In genomic region chr19:47560999-47561398, GRCh38 we compare ENCODE assay signal across 25 cellular contexts. TPM values are rescaled to one million over a fixed set of nuclear protein-coding genes. Genes with fewer than 3 reads are reported as not detected.
A peak's percentile ranks its signal among the peaks of the same experiment; 100 is the strongest.
DNase-seq lines count a peak whose midpoint lies in the region; ATAC-seq and TF ChIP-seq lines count a peak whose summit lies in the region.
"Had no signal": no experiment of that assay in that cellular context is flagged by ENCODE, and none has a peak within 500 bp of the region (broad histone marks: within the 10 kb centered on the region; RNA-seq: fewer than 3 reads in every experiment).

No MANE protein-coding gene starts in this region.

- DNase-seq in mammary epithelial cell: peak; percentile 52
- no peak for DNase-seq in MCF 10A (ENCODE audit: unreplicated experiment)
- no peak for DNase-seq in PC-3
- no peak for DNase-seq in left colon
- DNase-seq in NAMALWA (ENCODE audit: low spot score): no peak
- no peak for DNase-seq in activated CD4-positive, alpha-beta T cell treated with anti-CD3 and anti-CD28 coated beads for 36 hours
- DNase-seq in NCI-H226: no peak
- DNase-seq: AML-193; C1 segment of cervical spinal cord; CD8-positive, alpha-beta T cell; EL; GF-D8; NCI-H1417 treated with DMSO at 0.1 percent for 48 hours; NCI-H187; NCI-H446 treated with DMSO at 0.1 percent for 48 hours; SIG-M5; T-cell had no signal

- intact Hi-C loops in mammary epithelial cell (cut with micrococcal nuclease): no loop called here
- intact Hi-C loops in MCF 10A (cut with micrococcal nuclease): no loop called here
- intact Hi-C loops in PC-3 (cut with micrococcal nuclease): loop anchor here (1.0 to 5.0 kb wide), 2 partner anchors 39 to 44 kb away; partner anchors contain the start of gene NAPA
- intact Hi-C loops in left colon (cut with DNase I, micrococcal nuclease): no loop called here
- intact Hi-C loops in activated CD4-positive, alpha-beta T cell treated with anti-CD3 and anti-CD28 coated beads for 36 hours (cut with DNase I, micrococcal nuclease): no loop called here

- H3K27ac Mint-ChIP-seq in MCF 10A (ENCODE audit: low read depth, unreplicated experiment): no peak overlapping the region
- no peak overlapping the region for H3K27ac Mint-ChIP-seq in activated CD4-positive, alpha-beta T cell treated with anti-CD3 and anti-CD28 coated beads for 36 hours
- H3K27ac Mint-ChIP-seq: CD8-positive, alpha-beta T cell; T-cell had no signal

- no peaks in the 10 kb centered on the region for H3K9me3 Mint-ChIP-seq in MCF 10A (ENCODE audit: unreplicated experiment)
- H3K9me3 Mint-ChIP-seq in activated CD4-positive, alpha-beta T cell treated with anti-CD3 and anti-CD28 coated beads for 36 hours (ENCODE audit: low read depth): no peaks in the 10 kb centered on the region
- H3K9me3 Mint-ChIP-seq: CD8-positive, alpha-beta T cell; T-cell had no signal

- no peaks in the 10 kb centered on the region for H3K9me3 ChIP-seq in mammary epithelial cell (replicated peaks; ENCODE audit: insufficient read depth, low read length)
- H3K9me3 ChIP-seq in PC-3 (ENCODE audit: low read length): no peaks in the 10 kb centered on the region

- no peak overlapping the region for H3K27ac ChIP-seq in mammary epithelial cell (ENCODE audit: insufficient read depth, low read depth, low read length)
- no peak overlapping the region for H3K27ac ChIP-seq in PC-3 (ENCODE audit: low read length)
- H3K27ac ChIP-seq: HL-60 had no signal

- dilution Hi-C loops in mammary epithelial cell (cut with HindIII; ENCODE audit: low sequenced_read_pairs): no loop called here

- H2AFZ ChIP-seq in mammary epithelial cell (ENCODE audit: low read depth, low read length) (no peak overlapping the region), PC-3 (ENCODE audit: low read length) (no peak overlapping the region)

- H3K36me3 ChIP-seq in mammary epithelial cell (ENCODE audit: insufficient read depth, low read length) (no peaks in the 10 kb centered on the region), PC-3 (ENCODE audit: low read depth, low read length) (no peaks in the 10 kb centered on the region)

- H3K4me1 Mint-ChIP-seq in MCF 10A (ENCODE audit: insufficient read depth, unreplicated experiment): peaks cover 5% of the 10 kb centered on the region
- no peaks in the 10 kb centered on the region for H3K4me1 Mint-ChIP-seq in activated CD4-positive, alpha-beta T cell treated with anti-CD3 and anti-CD28 coated beads for 36 hours

- H3K79me2 ChIP-seq in mammary epithelial cell (ENCODE audit: insufficient read depth, low read length): no peaks in the 10 kb centered on the region
- H3K79me2 ChIP-seq in PC-3 (ENCODE audit: low read length): no peaks in the 10 kb centered on the region

- H3K36me3 Mint-ChIP-seq in MCF 10A (ENCODE audit: insufficient read depth, unreplicated experiment): no peaks in the 10 kb centered on the region
- H3K36me3 Mint-ChIP-seq in activated CD4-positive, alpha-beta T cell treated with anti-CD3 and anti-CD28 coated beads for 36 hours (ENCODE audit: low read depth): no peaks in the 10 kb centered on the region
- H3K36me3 Mint-ChIP-seq: CD8-positive, alpha-beta T cell; T-cell had no signal

- POLR2A ChIA-PET in MCF 10A (lab: Yijun Ruan, JAX): interaction anchor here (0.9 to 1.0 kb wide), 2 partner anchors 13 to 37 kb away, joined by 3 to 4 read pairs; no protein-coding TSS in a partner anchor
- POLR2A ChIA-PET in PC-3 (lab: Charles Lee; ENCODE audit: unreplicated experiment): interaction anchor here (0.6 to 0.7 kb wide), 2 partner anchors 308 to 498 kb away, joined by 4 to 19 read pairs; no protein-coding TSS in a partner anchor
- POLR2A ChIA-PET in activated CD4-positive, alpha-beta T cell treated with anti-CD3 and anti-CD28 coated beads for 36 hours (lab: Charles Lee): interaction anchor here (0.7 kb wide), 1 partner anchor 45 kb away, joined by 3 read pairs; no protein-coding TSS in a partner anchor

- H3K27me3 Mint-ChIP-seq in MCF 10A (ENCODE audit: insufficient read depth, unreplicated experiment): no peaks in the 10 kb centered on the region
- no peaks in the 10 kb centered on the region for H3K27me3 Mint-ChIP-seq in activated CD4-positive, alpha-beta T cell treated with anti-CD3 and anti-CD28 coated beads for 36 hours
- H3K27me3 Mint-ChIP-seq: T-cell had no signal

- 50% methylated on average over 2 of the region's 2 CpGs for WGBS in mammary epithelial cell (ENCODE audit: low coverage, missing lambda C conversion rate)

- no peaks in the 10 kb centered on the region for H3F3A ChIP-seq in PC-3 (ENCODE audit: low read length, unreplicated experiment)

- H3K27me3 ChIP-seq in mammary epithelial cell (ENCODE audit: insufficient read depth, low read length): no peaks in the 10 kb centered on the region
- H3K27me3 ChIP-seq in PC-3 (ENCODE audit: low read length): no peaks in the 10 kb centered on the region

- TF ChIP-seq CTCF in mammary epithelial cell (conservative IDR thresholded peaks at IDR 0.05 in 1 of 2, IDR thresholded peaks at IDR 0.05 in 1 of 2; ENCODE audit: extremely low read depth in 1 of 2, insufficient read depth in 1 of 2, low read depth in 1 of 2, low read length in 2 of 2) (no peak), MCF 10A (IDR thresholded peaks at IDR 0.05; ENCODE audit: unreplicated experiment) (no peak), PC-3 (conservative IDR thresholded peaks at IDR 0.05; ENCODE audit: low read depth, low read length) (no peak)

- H3K4me2 ChIP-seq in mammary epithelial cell (ENCODE audit: insufficient read depth, low read depth, low read length): no peak overlapping the region
- no peak overlapping the region for H3K4me2 ChIP-seq in PC-3 (ENCODE audit: low read length)

- H3K9ac ChIP-seq in mammary epithelial cell (ENCODE audit: insufficient read depth, low read length) (no peak overlapping the region), PC-3 (ENCODE audit: low read length) (no peak overlapping the region)

- H3K9me2 ChIP-seq in PC-3 (replicated peaks; ENCODE audit: low read length): no peaks in the 10 kb centered on the region

- H3K4me3 ChIP-seq in mammary epithelial cell (replicated peaks in 1 of 3; ENCODE audit: insufficient read depth in 1 of 3, low read depth in 2 of 3, low read length in 3 of 3) (no peak overlapping the region), PC-3 (ENCODE audit: low read length) (no peak overlapping the region)
- H3K4me3 ChIP-seq: K562 had no signal

- H4K20me1 ChIP-seq in mammary epithelial cell (ENCODE audit: insufficient read depth, low read length): no peaks in the 10 kb centered on the region
- no peaks in the 10 kb centered on the region for H4K20me1 ChIP-seq in PC-3 (ENCODE audit: low read length)

- CTCF ChIA-PET in mammary epithelial cell (lab: Charles Lee; ENCODE audit: low non-redundant PET): no interaction called here
- CTCF ChIA-PET in MCF 10A (lab: Yijun Ruan, JAX): interaction anchor here (0.5 to 1.1 kb wide), 3 partner anchors 30 to 307 kb away, joined by 3 to 4 read pairs (median 4); no protein-coding TSS in a partner anchor
- CTCF ChIA-PET in PC-3 (lab: Charles Lee): interaction anchor here (0.6 to 1.0 kb wide), 2 partner anchors 20 to 146 kb away, joined by 3 to 5 read pairs; no protein-coding TSS in a partner anchor
- CTCF ChIA-PET in activated CD4-positive, alpha-beta T cell treated with anti-CD3 and anti-CD28 coated beads for 36 hours (lab: Charles Lee): interaction anchor here (0.7 to 1.6 kb wide), 4 partner anchors 30 to 150 kb away, joined by 3 to 6 read pairs (median 5); partner anchors contain the start of gene NAPA

- ATAC-seq in PC-3: 0 out of 2 replicates have a peak, but pooled peaks have one; percentile 19
- peak; percentile 56 for ATAC-seq in left colon
- no peak for ATAC-seq in HG02938 (IDR thresholded peaks at IDR 0.05; ENCODE audit: unreplicated experiment)
- no peak for ATAC-seq in activated CD4-positive, alpha-beta T cell treated with anti-CD3 and anti-CD28 coated beads for 36 hours
- ATAC-seq: CD8-positive, alpha-beta T cell; HepG2; K562; SK-N-SH treated with all-trans-retinoic acid at 6 μM for 48 hours; T-cell had no signal

- H3K4me1 ChIP-seq in mammary epithelial cell (ENCODE audit: insufficient read depth, low read length): peaks cover 3% of the 10 kb centered on the region
- peaks cover 20% of the 10 kb centered on the region; the same call in 1 of the 2 replicates for H3K4me1 ChIP-seq in PC-3 (ENCODE audit: insufficient read depth, low read length)

- BruUV-seq in mammary epithelial cell (replicated peaks; lab: Mats Ljungman, UMichigan) (no TSS peak), MCF 10A (replicated peaks; lab: Mats Ljungman, UMichigan) (no TSS peak), PC-3 (replicated peaks; lab: Mats Ljungman, UMichigan) (no TSS peak)

- in situ Hi-C loops in mammary epithelial cell (cut with MboI; ENCODE audit: low sequenced_read_pairs in 2 of 2): no loop called here

- H3K4me3 Mint-ChIP-seq in MCF 10A (ENCODE audit: unreplicated experiment): no peak overlapping the region
- H3K4me3 Mint-ChIP-seq in activated CD4-positive, alpha-beta T cell treated with anti-CD3 and anti-CD28 coated beads for 36 hours: no peak overlapping the region
- H3K4me3 Mint-ChIP-seq: CD8-positive, alpha-beta T cell; T-cell had no signal

RNA-seq across cellular contexts. Expression of gene ZNF541, which starts 11.9 kb away (rescaled TPM):
- total RNA-seq in mammary epithelial cell (not detected), MCF 10A (2022) (not detected in 2 replicates), PC-3 (2014; rRNA removed) (not detected in 2 replicates), left colon (under 1 TPM in 1 of 2 donors, not detected in 1; 0.11 TPM)
- not detected for polyA plus RNA-seq in mammary epithelial cell
- polyA minus RNA-seq in mammary epithelial cell: not detected
- under 1 TPM; 0.11 to 0.14 TPM for total RNA-seq in activated CD4-positive, alpha-beta T cell treated with anti-CD3 and anti-CD28 coated beads for 36 hours
- total RNA-seq: A172, HT-29 had no signal
- polyA plus RNA-seq: AG04450 had no signal

RNA-seq across cellular contexts. Expression of gene NAPA, which starts 46.1 kb away (rescaled TPM):
- total RNA-seq in mammary epithelial cell (10 to 100 TPM; 46.0 to 70.7 TPM), MCF 10A (2022) (72.1 and 73.2 TPM in 2 replicates), PC-3 (2014; rRNA removed) (75.1 and 95.9 TPM in 2 replicates), left colon (100 to 1,000 TPM; 122 to 130 TPM)
- polyA plus RNA-seq in mammary epithelial cell: 78.6 TPM
- polyA minus RNA-seq in mammary epithelial cell: 91.8 TPM
- total RNA-seq in activated CD4-positive, alpha-beta T cell treated with anti-CD3 and anti-CD28 coated beads for 36 hours: 10 to 100 TPM; 54.2 to 68.8 TPM

RNA-seq across cellular contexts. Expression of gene BICRA, which starts 47.9 kb away (rescaled TPM):
- total RNA-seq in mammary epithelial cell: 10 to 100 TPM; 10.2 to 11.7 TPM
- 0.63 TPM for polyA plus RNA-seq in mammary epithelial cell
- 13.6 TPM for polyA minus RNA-seq in mammary epithelial cell
- 13.1 and 16.8 TPM in 2 replicates for total RNA-seq in MCF 10A (2022)
- 1.2 and 2.4 TPM in 2 replicates for total RNA-seq in PC-3 (2014; rRNA removed)
- 10 to 100 TPM; 14.9 to 16.8 TPM for total RNA-seq in left colon
- total RNA-seq in activated CD4-positive, alpha-beta T cell treated with anti-CD3 and anti-CD28 coated beads for 36 hours: 10 to 100 TPM in 1 of 2 experiments, 1 to 10 TPM in 1; 9.8 to 13.3 TPM
- total RNA-seq: A172 had no signal

Comparison
In these comparisons a context has a peak if more than half of its experiments do, and no peak if none do; other contexts are left out.
1. ATAC-seq: peak in PC-3 (single experiment) and left colon (single experiment); none in HG02938 (single experiment) and activated CD4-positive, alpha-beta T cell treated with anti-CD3 and anti-CD28 coated beads for 36 hours (single experiment).